ENCODE assay signal across 1 cellular context in genomic region chr6:108850669-108851467, GRCh38.
TF ChIP-seq lines count a peak whose summit lies in the region.

No MANE protein-coding gene starts in this region.

TF ChIP-seq in HepG2, 621 proteins besides CTCF, POLR2A, EP300 and RAD21 (continued from another document and continues in another):
- TF ChIP-seq PRDM15 (CRISPR knock-in tag; IDR thresholded peaks at IDR 0.05) (no peak), ATF2 (CRISPR knock-in tag; IDR thresholded peaks at IDR 0.05) (no peak), CHD2 (IDR thresholded peaks at IDR 0.05; ENCODE audit: low read depth, low read length) (no peak), TOPORS (CRISPR knock-in tag; IDR thresholded peaks at IDR 0.05) (no peak), ZNF335 (CRISPR knock-in tag; IDR thresholded peaks at IDR 0.05) (no peak), ZNF557 (CRISPR knock-in tag; IDR thresholded peaks at IDR 0.05) (no peak), ZNF749 (CRISPR knock-in tag; IDR thresholded peaks at IDR 0.05; ENCODE audit: borderline replicate concordance) (no peak), ZNF816 (CRISPR knock-in tag; IDR thresholded peaks at IDR 0.05; ENCODE audit: borderline replicate concordance) (no peak), MZF1 (CRISPR knock-in tag; IDR thresholded peaks at IDR 0.05; ENCODE audit: borderline replicate concordance) (no peak), ERF (CRISPR knock-in tag; IDR thresholded peaks at IDR 0.05) (no peak), CBX2 (IDR thresholded peaks at IDR 0.05; ENCODE audit: low read depth, low read length) (no peak), CBX2 (CRISPR knock-in tag; IDR thresholded peaks at IDR 0.05; ENCODE audit: low read depth) (no peak), JUNB (CRISPR knock-in tag; IDR thresholded peaks at IDR 0.05; ENCODE audit: borderline replicate concordance) (no peak), KDM3A (CRISPR knock-in tag; IDR thresholded peaks at IDR 0.05; ENCODE audit: low read depth) (no peak), GLI4 (CRISPR knock-in tag; IDR thresholded peaks at IDR 0.05; ENCODE audit: borderline replicate concordance) (no peak), HOXA9 (CRISPR knock-in tag; IDR thresholded peaks at IDR 0.05; ENCODE audit: borderline replicate concordance) (no peak), HMG20B (CRISPR knock-in tag; conservative IDR thresholded peaks at IDR 0.05) (no peak), ZNF180 (CRISPR knock-in tag; IDR thresholded peaks at IDR 0.05; ENCODE audit: borderline replicate concordance, low read depth) (no peak), ZNF414 (CRISPR knock-in tag; IDR thresholded peaks at IDR 0.05) (no peak), FOXK1 (CRISPR knock-in tag; IDR thresholded peaks at IDR 0.05; ENCODE audit: borderline replicate concordance, low read depth) (no peak), NCOA2 (CRISPR knock-in tag; IDR thresholded peaks at IDR 0.05) (no peak), ZNF678 (CRISPR knock-in tag; IDR thresholded peaks at IDR 0.05) (no peak), SIX4 (CRISPR knock-in tag; IDR thresholded peaks at IDR 0.05) (no peak), ZXDC (CRISPR knock-in tag; IDR thresholded peaks at IDR 0.05) (no peak), PREB (CRISPR knock-in tag; IDR thresholded peaks at IDR 0.05) (no peak), SKIL (CRISPR knock-in tag; IDR thresholded peaks at IDR 0.05; ENCODE audit: borderline replicate concordance) (no peak), ZNF503 (CRISPR knock-in tag; IDR thresholded peaks at IDR 0.05) (no peak), ZNF160 (CRISPR knock-in tag; IDR thresholded peaks at IDR 0.05) (no peak), AHR (CRISPR knock-in tag; IDR thresholded peaks at IDR 0.05) (no peak), SRY (CRISPR knock-in tag; IDR thresholded peaks at IDR 0.05) (no peak), SRSF9 (IDR thresholded peaks at IDR 0.05; ENCODE audit: borderline replicate concordance, insufficient read depth, low read depth, low read length, poor library complexity, severe bottlenecking) (no peak), MEIS2 (CRISPR knock-in tag; IDR thresholded peaks at IDR 0.05) (no peak), MED8 (CRISPR knock-in tag; IDR thresholded peaks at IDR 0.05; ENCODE audit: insufficient replicate concordance) (no peak), GTF2F1 (IDR thresholded peaks at IDR 0.05; ENCODE audit: low read length) (no peak), PHF21A (CRISPR knock-in tag; IDR thresholded peaks at IDR 0.05) (no peak), ZNF556 (CRISPR knock-in tag; IDR thresholded peaks at IDR 0.05; ENCODE audit: borderline replicate concordance) (no peak), HNRNPUL1 (IDR thresholded peaks at IDR 0.05; ENCODE audit: low read depth, low read length) (no peak), LBX2 (CRISPR knock-in tag; IDR thresholded peaks at IDR 0.05; ENCODE audit: borderline replicate concordance) (no peak), TGIF2 (CRISPR knock-in tag; IDR thresholded peaks at IDR 0.05) (no peak), ZNF3 (CRISPR knock-in tag; IDR thresholded peaks at IDR 0.05) (no peak), ZFP36L1 (CRISPR knock-in tag; IDR thresholded peaks at IDR 0.05) (no peak), RFX5 (IDR thresholded peaks at IDR 0.05; ENCODE audit: low read depth, low read length) (no peak), SNAPC4 (CRISPR knock-in tag; IDR thresholded peaks at IDR 0.05) (no peak), NFIB (CRISPR knock-in tag; IDR thresholded peaks at IDR 0.05; ENCODE audit: borderline replicate concordance) (no peak)
